26 cellular contexts compared by ENCODE assay signal in the genomic region with DNA sequence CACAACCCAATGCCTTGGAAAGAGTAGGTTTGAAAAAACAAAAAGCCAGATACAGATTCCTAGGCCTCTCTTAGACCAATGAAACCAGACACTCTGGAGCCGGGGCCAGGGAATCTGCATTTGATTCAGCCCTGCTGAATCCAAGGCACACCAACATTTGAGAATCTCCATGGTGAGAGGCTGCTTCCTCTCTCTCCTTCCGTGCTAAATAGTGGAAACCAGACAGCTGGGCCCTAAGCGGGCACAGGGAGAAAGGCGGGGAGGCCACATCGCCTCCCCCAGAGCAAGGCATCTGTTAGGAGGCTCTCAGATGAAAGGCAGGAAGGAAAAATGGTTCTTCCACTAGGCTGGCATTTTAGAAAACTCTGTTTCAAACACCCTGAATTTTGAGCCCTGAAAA.
"Had no signal": no experiment of that assay in that cellular context is flagged by ENCODE, and none has a peak within 500 bp of the region (broad histone marks: within the 10 kb centered on the region; RNA-seq: fewer than 3 reads in every experiment).

No MANE protein-coding gene starts in this region.

- DNase-seq: cerebellar nuclear complex; effector memory CD4-positive, alpha-beta T cell; erythroblast; immature natural killer cell; islet precursor cell; kidney glomerular epithelial cell; mammary epithelial cell; mesendoderm; midbrain; naive thymus-derived CD8-positive, alpha-beta T cell; nephron progenitor cell; ovary; psoas muscle; right cardiac atrium; sigmoid colon; stimulated activated CD4-positive, alpha-beta T cell treated with anti-CD3 and anti-CD28 coated beads, Interleukin-2, amount 100 ng/mL, for 24 hours; stimulated activated CD4-positive, alpha-beta T cell treated with anti-CD3 and anti-CD28 coated beads, Interleukin-4, amount 100 ng/mL, for 24 hours; stimulated activated naive CD4-positive, alpha-beta T cell treated with Interleukin-2 at 50 U/mL for 16 hours; stomach; testis; tibial artery had no signal

- H3K9me3 ChIP-seq: ovary, psoas muscle, sigmoid colon, stomach, testis, tibial artery had no signal

- ATAC-seq: left lobe of liver; naive thymus-derived CD8-positive, alpha-beta T cell; psoas muscle; right cardiac atrium; stimulated activated effector memory CD8-positive, alpha-beta T cell treated with anti-CD3 and anti-CD28 coated beads, Interleukin-12 subunit alpha, Interleukin-12 subunit beta, amount 100 ng/mL, for 72 hours had no signal

- H3K27ac ChIP-seq: ovary, psoas muscle, sigmoid colon, stomach, testis, tibial artery had no signal

- H3K36me3 ChIP-seq: ovary, sigmoid colon, stomach, tibial artery had no signal

- H3K4me1 ChIP-seq: psoas muscle, testis, tibial artery had no signal

- H3K27me3 ChIP-seq: ovary, sigmoid colon, stomach, testis, tibial artery had no signal

- H3K4me3 ChIP-seq: ovary, psoas muscle, sigmoid colon, stomach, testis, tibial artery had no signal

- FAIRE-seq: colon, endometrium, frontal cortex had no signal
